ENCODE assay signal across 8 cellular contexts in the genomic region with DNA sequence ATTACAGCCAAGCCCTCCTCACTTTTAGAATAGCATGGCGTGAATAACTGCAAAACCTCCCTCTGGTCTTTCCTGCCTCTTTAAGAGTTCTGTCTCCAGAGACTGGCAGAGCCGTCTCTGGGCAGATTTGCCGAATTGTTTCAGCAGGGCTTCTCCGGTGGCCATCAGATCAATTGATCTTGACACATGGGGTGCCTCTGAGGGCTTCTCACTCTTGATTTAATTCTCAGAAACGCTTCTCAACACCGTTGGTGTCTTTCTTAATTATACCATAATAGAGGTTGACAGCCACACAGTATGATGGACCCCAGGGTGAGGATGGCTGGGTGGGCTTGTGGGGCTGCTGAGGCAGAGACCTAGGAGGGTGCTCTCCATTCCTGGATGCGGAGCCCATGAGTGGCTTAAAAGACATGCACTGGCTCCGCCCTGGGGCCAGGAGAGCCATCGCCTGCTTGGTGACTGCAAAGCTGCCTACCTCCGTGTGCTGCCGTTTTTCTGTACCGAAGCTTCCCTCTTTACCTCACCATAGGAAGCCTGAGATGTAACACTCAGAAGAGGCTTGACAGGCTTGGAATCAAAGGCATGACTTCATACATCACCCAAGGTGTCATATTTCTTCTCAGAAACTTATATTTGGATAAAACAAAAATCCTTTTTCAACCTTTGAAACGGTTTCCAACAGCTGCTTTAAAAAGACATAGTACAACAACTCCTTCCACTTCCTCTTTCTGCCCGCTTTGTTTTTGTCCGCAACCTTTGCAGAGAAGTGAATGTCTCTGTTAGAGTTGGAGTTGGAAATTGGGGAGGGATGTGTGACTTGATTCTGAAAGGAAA.
A peak's percentile ranks its signal among the peaks of the same experiment; 100 is the strongest.
DNase-seq lines count a peak whose midpoint lies in the region; ATAC-seq and TF ChIP-seq lines count a peak whose summit lies in the region.

No MANE protein-coding gene starts in this region.

- peak; percentile 55 for ATAC-seq in HG02970 (IDR thresholded peaks at IDR 0.05; ENCODE audit: low FRiP score, unreplicated experiment)
- no peak for ATAC-seq in GM18873 (IDR thresholded peaks at IDR 0.05; ENCODE audit: low FRiP score, unreplicated experiment)

- H3K4me1 Mint-ChIP-seq in T-helper 1 cell treated with Interleukin-12 subunit alpha and Interleukin-12 subunit beta and Interleukin-4 antibody, amounts not matched to agents 30 μg/mL and 1 μg/mL, for 36 hours (ENCODE audit: low read depth): peaks cover 26% of the 10 kb centered on the region
- no peaks in the 10 kb centered on the region for H3K4me1 Mint-ChIP-seq in Caco-2 (ENCODE audit: low read depth, unreplicated experiment)

- H3K9me3 ChIP-seq in BE2C (no peaks in the 10 kb centered on the region), Caco-2 (no peaks in the 10 kb centered on the region)

- no peaks in the 10 kb centered on the region for H3K9me3 Mint-ChIP-seq in T-helper 1 cell treated with Interleukin-12 subunit alpha and Interleukin-12 subunit beta and Interleukin-4 antibody, amounts not matched to agents 30 μg/mL and 1 μg/mL, for 36 hours
- H3K9me3 Mint-ChIP-seq in Caco-2 (ENCODE audit: unreplicated experiment): no peaks in the 10 kb centered on the region

- H3K4me3 Mint-ChIP-seq in T-helper 1 cell treated with Interleukin-12 subunit alpha and Interleukin-12 subunit beta and Interleukin-4 antibody, amounts not matched to agents 30 μg/mL and 1 μg/mL, for 36 hours: peak overlapping the region; percentile 52
- no peak overlapping the region for H3K4me3 Mint-ChIP-seq in Caco-2 (ENCODE audit: unreplicated experiment)

- H3K27me3 ChIP-seq in BE2C (no peaks in the 10 kb centered on the region), Caco-2 (replicated peaks; ENCODE audit: control insufficient read depth, insufficient read depth, low read length) (no peaks in the 10 kb centered on the region)

- intact Hi-C loops in Caco-2 (cut with micrococcal nuclease; ENCODE audit: unreplicated experiment): no loop called here

- TF ChIP-seq CTCF in BE2C (IDR thresholded peaks at IDR 0.05; ENCODE audit: low read depth, low read length) (no peak), Caco-2 (IDR thresholded peaks at IDR 0.05; ENCODE audit: insufficient read depth in 1 of 2, low read depth in 1 of 2, low read length in 1 of 2, severe bottlenecking in 1 of 2, unreplicated experiment in 1 of 2) (no peak)

- H3K4me1 ChIP-seq in BE2C (peaks cover 30% of the 10 kb centered on the region), Caco-2 (no peaks in the 10 kb centered on the region)

- no peak overlapping the region for H3K4me3 ChIP-seq in BE2C (ENCODE audit: low read depth, low read length)
- H3K4me3 ChIP-seq in Caco-2 (ENCODE audit: low read depth, low read length): no peak overlapping the region

- no peaks in the 10 kb centered on the region for H3K27me3 Mint-ChIP-seq in T-helper 1 cell treated with Interleukin-12 subunit alpha and Interleukin-12 subunit beta and Interleukin-4 antibody, amounts not matched to agents 30 μg/mL and 1 μg/mL, for 36 hours (ENCODE audit: low read depth)
- no peaks in the 10 kb centered on the region for H3K27me3 Mint-ChIP-seq in Caco-2 (ENCODE audit: insufficient read depth, unreplicated experiment)

- CTCF ChIA-PET in Caco-2 (lab: Charles Lee): no interaction called here

- H3K36me3 ChIP-seq in BE2C (no peaks in the 10 kb centered on the region), Caco-2 (ENCODE audit: control insufficient read depth, insufficient read depth, low read length) (no peaks in the 10 kb centered on the region)

- BruUV-seq in Caco-2 (replicated peaks; lab: Mats Ljungman, UMichigan): no TSS peak

- H3K36me3 Mint-ChIP-seq in T-helper 1 cell treated with Interleukin-12 subunit alpha and Interleukin-12 subunit beta and Interleukin-4 antibody, amounts not matched to agents 30 μg/mL and 1 μg/mL, for 36 hours (ENCODE audit: low read depth): no peaks in the 10 kb centered on the region
- H3K36me3 Mint-ChIP-seq in Caco-2 (ENCODE audit: insufficient read depth, unreplicated experiment): no peaks in the 10 kb centered on the region

- DNase-seq in T-helper 1 cell (no peak), OCI-M1 (lab: John Stamatoyannopoulos, UW) (peak; percentile 87), pons (ENCODE audit: low spot score) (peak; percentile 66), BE2C (no peak), Caco-2 (no peak)

- H3K27ac Mint-ChIP-seq in T-helper 1 cell treated with Interleukin-12 subunit alpha and Interleukin-12 subunit beta and Interleukin-4 antibody, amounts not matched to agents 30 μg/mL and 1 μg/mL, for 36 hours: no peak overlapping the region
- H3K27ac Mint-ChIP-seq in Caco-2 (ENCODE audit: unreplicated experiment): no peak overlapping the region

- POLR2A ChIA-PET in Caco-2 (lab: Charles Lee): no interaction called here

Comparison
In these comparisons a context has a peak if more than half of its experiments do, and no peak if none do; other contexts are left out.
1. DNase-seq: peak in OCI-M1 (single experiment) and pons (single experiment); none in T-helper 1 cell (0 of 5), BE2C (single experiment) and Caco-2 (0 of 2).